ENCODE assay signal across 14 cellular contexts in the genomic region with DNA sequence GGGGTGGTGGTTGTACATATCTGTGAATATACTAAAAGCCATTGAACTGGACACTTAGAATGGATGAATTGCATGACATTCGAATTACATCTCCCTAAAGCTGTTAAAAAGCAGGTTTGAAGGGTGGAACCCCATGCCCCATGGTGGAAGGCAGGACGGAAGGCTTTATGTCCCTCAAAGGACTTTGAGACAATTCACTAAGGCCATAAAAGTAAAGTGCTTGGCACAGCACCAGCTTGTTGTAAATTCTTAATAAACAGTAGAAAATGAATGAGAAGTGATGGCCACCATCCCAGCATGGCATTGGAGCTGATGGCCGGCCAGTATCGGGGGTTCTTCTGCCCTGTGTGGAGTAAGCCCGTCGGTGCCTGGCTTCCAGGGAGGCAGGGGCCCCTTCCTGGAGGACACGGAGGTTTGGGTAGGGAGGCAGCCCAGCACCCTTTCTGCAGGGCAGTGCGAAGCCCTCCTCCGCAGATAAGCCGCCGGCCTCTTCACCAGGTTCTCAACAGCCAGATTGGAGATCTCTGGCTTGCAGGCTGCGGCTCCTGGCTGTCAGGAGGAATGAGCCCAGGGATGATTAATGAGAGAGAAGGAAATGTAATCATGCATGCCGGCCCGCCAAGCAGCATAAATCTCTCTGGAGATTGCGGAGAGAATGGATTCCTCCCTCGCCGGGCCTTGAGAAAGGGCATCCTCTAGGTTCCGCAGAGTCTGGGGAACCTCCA.
DNase-seq lines count a peak whose midpoint lies in the region; ATAC-seq and TF ChIP-seq lines count a peak whose summit lies in the region.
"Had no signal": no experiment of that assay in that cellular context is flagged by ENCODE, and none has a peak within 500 bp of the region (broad histone marks: within the 10 kb centered on the region; RNA-seq: fewer than 3 reads in every experiment).

No MANE protein-coding gene starts in this region.

- DNase-seq in GOT3 (lab: John Stamatoyannopoulos, UW) (peak; percentile 14), RWPE2 (ENCODE audit: low spot score) (no peak), fibroblast of the aortic adventitia (ENCODE audit: low read depth) (peak; percentile 92), retinal pigment epithelial cell (ENCODE audit: low read depth) (peak; percentile 63), DMS 273 (lab: John Stamatoyannopoulos, UW; ENCODE audit: unreplicated experiment) (no peak)
- DNase-seq in stimulated activated CD4-positive, alpha-beta T cell treated with anti-CD3 and anti-CD28 coated beads, Interleukin-4, amount 100 ng/mL, for 1 hour = no peak
- DNase-seq: activated CD8-positive, alpha-beta T cell treated with anti-CD3 and anti-CD28 coated beads, Interleukin-2, amount 10 ng/mL, durations not matched to agents 7 days and 5 days; H9; KBM-7; NCI-H2081; stimulated activated CD4-positive, alpha-beta T cell treated with anti-CD3 and anti-CD28 coated beads, Interleukin-4, amount 100 ng/mL, for 24 hours; stimulated activated naive CD8-positive, alpha-beta T cell treated with anti-CD3 and anti-CD28 coated beads, Interleukin-15, amount 100 ng/mL, for 72 hours had no signal

- no peaks in the 10 kb centered on the region for H3K36me3 ChIP-seq in RWPE2 (ENCODE audit: low read depth)

- no peaks in the 10 kb centered on the region for H3K27me3 ChIP-seq in RWPE2 (ENCODE audit: insufficient read depth, poor library complexity, severe bottlenecking)

- H3K4me3 ChIP-seq in RWPE2 (ENCODE audit: severe bottlenecking) (no peak overlapping the region), fibroblast of the aortic adventitia (ENCODE audit: low read depth, low read length) (no peak overlapping the region), retinal pigment epithelial cell (ENCODE audit: low read length) (no peak overlapping the region)
- H3K4me3 ChIP-seq: coronary artery had no signal

- peaks cover 20% of the 10 kb centered on the region for H3K4me1 ChIP-seq in RWPE2 (ENCODE audit: insufficient read depth, poor library complexity, severe bottlenecking)

- H3K27ac ChIP-seq in RWPE2 (ENCODE audit: poor library complexity, severe bottlenecking) = peak overlapping the region; percentile 68
- H3K27ac ChIP-seq: coronary artery had no signal

- TF ChIP-seq CTCF in RWPE2 (IDR thresholded peaks at IDR 0.05; ENCODE audit: poor library complexity, severe bottlenecking) (no peak), fibroblast of the aortic adventitia (IDR thresholded peaks at IDR 0.05; ENCODE audit: insufficient read depth, low read length) (no peak), retinal pigment epithelial cell (conservative IDR thresholded peaks at IDR 0.05; ENCODE audit: low read depth, low read length) (no peak)

- ATAC-seq in RWPE2 (ENCODE audit: low read depth) (no peak; the same call in 2 of the 3 replicates), HG02981 (IDR thresholded peaks at IDR 0.05; ENCODE audit: unreplicated experiment) (no peak)
- ATAC-seq: activated CD8-positive, alpha-beta T cell treated with anti-CD3 and anti-CD28 coated beads, Interleukin-2, amount 10 ng/mL, durations not matched to agents 7 days and 5 days; stimulated activated naive CD8-positive, alpha-beta T cell treated with anti-CD3 and anti-CD28 coated beads, Interleukin-15, amount 100 ng/mL, for 72 hours had no signal

- no peaks in the 10 kb centered on the region for H3K9me3 ChIP-seq in RWPE2 (ENCODE audit: severe bottlenecking)

Comparison
In these comparisons a context has a peak if more than half of its experiments do, and no peak if none do; other contexts are left out.
1. DNase-seq: peak in GOT3 (single experiment), fibroblast of the aortic adventitia (single experiment) and retinal pigment epithelial cell (single experiment); none in RWPE2 (single experiment), DMS 273 (single experiment) and stimulated activated CD4-positive, alpha-beta T cell treated with anti-CD3 and anti-CD28 coated beads, Interleukin-4, amount 100 ng/mL, for 1 hour (single experiment).